In genomic region chr4:101790521-101791188, GRCh38 we compare ENCODE assay signal across 9 cellular contexts. TPM values are rescaled to one million over a fixed set of nuclear protein-coding genes. Genes with fewer than 3 reads are reported as not detected.
DNase-seq lines count a peak whose midpoint lies in the region; ATAC-seq and TF ChIP-seq lines count a peak whose summit lies in the region.
"Had no signal": no experiment of that assay in that cellular context is flagged by ENCODE, and none has a peak within 500 bp of the region (broad histone marks: within the 10 kb centered on the region; RNA-seq: fewer than 3 reads in every experiment).

Gene BANK1 (plus strand): TSS chr4:101790730. CDS start chr4:101790881, 151 bp downstream.

- 0 out of 2 replicates have a peak, but pooled peaks cover 4% of the 10 kb centered on the region for H3K9me3 ChIP-seq in Caco-2
- no peaks in the 10 kb centered on the region for H3K9me3 ChIP-seq in iPS-18a (ENCODE audit: control insufficient read depth, low read depth, low read length)
- no peaks in the 10 kb centered on the region for H3K9me3 ChIP-seq in A673 (ENCODE audit: low read depth, low read length, poor library complexity, severe bottlenecking)

- peak; percentile 63 to 84 for DNase-seq in Caco-2
- peak; percentile 2 for DNase-seq in SIG-M5 (lab: John Stamatoyannopoulos, UW)
- no peak for DNase-seq in skeletal muscle cell (ENCODE audit: low read depth)
- no peak for DNase-seq in A673 (ENCODE audit: low spot score)

- 0 out of 2 replicates have a peak, but pooled peaks cover 4% of the 10 kb centered on the region for H3K4me1 ChIP-seq in Caco-2
- peaks cover 3% of the 10 kb centered on the region for H3K4me1 ChIP-seq in iPS-18a (ENCODE audit: control insufficient read depth, low read depth, low read length)
- H3K4me1 ChIP-seq in A673 (ENCODE audit: insufficient read depth, low read length, poor library complexity, severe bottlenecking): no peaks in the 10 kb centered on the region

- H3K36me3 ChIP-seq in Caco-2 (ENCODE audit: control insufficient read depth, insufficient read depth, low read length) (no peaks in the 10 kb centered on the region), iPS-18a (ENCODE audit: control insufficient read depth, low read depth, low read length) (no peaks in the 10 kb centered on the region), A673 (ENCODE audit: insufficient read depth, low read length, poor library complexity, severe bottlenecking) (no peaks in the 10 kb centered on the region)

- H3K4me1 Mint-ChIP-seq in Caco-2 (ENCODE audit: low read depth, unreplicated experiment): peaks cover 1% of the 10 kb centered on the region
- peaks cover 18% of the 10 kb centered on the region for H3K4me1 Mint-ChIP-seq in brain

- H3K9me3 Mint-ChIP-seq in Caco-2 (ENCODE audit: unreplicated experiment): no peaks in the 10 kb centered on the region
- H3K9me3 Mint-ChIP-seq in brain: peaks cover 2 to 14% (median 7%) of the 10 kb centered on the region in 5 experiments

- ATAC-seq in GM19463 (IDR thresholded peaks at IDR 0.05; ENCODE audit: unreplicated experiment) (peak; percentile 100), HG03558 (IDR thresholded peaks at IDR 0.05; ENCODE audit: extremely low read depth, unreplicated experiment) (peak; percentile 97)

- peak within 1 kb of the TSS; percentile 58 for H3K4me3 ChIP-seq in Caco-2 (ENCODE audit: low read depth, low read length)
- H3K4me3 ChIP-seq in iPS-18a (ENCODE audit: low read length): peak within 1 kb of the TSS; percentile 39
- peak within 1 kb of the TSS; percentile 56 for H3K4me3 ChIP-seq in skeletal muscle cell (ENCODE audit: low read depth, low read length)
- no peak within 1 kb of the TSS for H3K4me3 ChIP-seq in A673 (ENCODE audit: low read depth, low read length, poor library complexity, severe bottlenecking)
- H3K4me3 ChIP-seq: SK-N-MC had no signal

- H3K36me3 Mint-ChIP-seq in Caco-2 (ENCODE audit: insufficient read depth, unreplicated experiment): no peaks in the 10 kb centered on the region
- peaks cover 4% of the 10 kb centered on the region for H3K36me3 Mint-ChIP-seq in brain

- no TSS peak for BruUV-seq in Caco-2 (replicated peaks; lab: Mats Ljungman, UMichigan)
- no TSS peak for BruUV-seq in A673 (replicated peaks; lab: Mats Ljungman, UMichigan)

- H3K27ac ChIP-seq in iPS-18a (ENCODE audit: low read length): no peak within 1 kb of the TSS
- no peak within 1 kb of the TSS for H3K27ac ChIP-seq in A673 (ENCODE audit: low read depth, low read length, poor library complexity, severe bottlenecking)
- H3K27ac ChIP-seq: SK-N-MC had no signal

- H3K27me3 Mint-ChIP-seq in Caco-2 (ENCODE audit: insufficient read depth, unreplicated experiment) (no peaks in the 10 kb centered on the region), brain (no peaks in the 10 kb centered on the region)

- no peak within 1 kb of the TSS for H3K9ac ChIP-seq in iPS-18a (ENCODE audit: low read length)

- POLR2A ChIA-PET in Caco-2 (lab: Charles Lee): no interaction called here
- POLR2A ChIA-PET in A673 (lab: Charles Lee; ENCODE audit: low non-redundant PET): no interaction called here

- intact Hi-C loops in Caco-2 (cut with micrococcal nuclease; ENCODE audit: unreplicated experiment) (loop anchor here (1.0 kb wide), 1 partner anchor 75 kb away; no protein-coding TSS in a partner anchor), A673 (cut with micrococcal nuclease; ENCODE audit: unreplicated experiment) (no loop called here)

- TF ChIP-seq CTCF in Caco-2 (IDR thresholded peaks at IDR 0.05; ENCODE audit: insufficient read depth in 1 of 2, low read depth in 1 of 2, low read length in 1 of 2, severe bottlenecking in 1 of 2, unreplicated experiment in 1 of 2): peak; percentile 23 to 70
- peak in 1 of 2 experiments; percentile 61 for TF ChIP-seq CTCF in brain (conservative IDR thresholded peaks at IDR 0.05)
- TF ChIP-seq CTCF in A673 (conservative IDR thresholded peaks at IDR 0.05; ENCODE audit: low read depth, low read length): no peak

- H3K27me3 ChIP-seq in Caco-2 (replicated peaks; ENCODE audit: control insufficient read depth, insufficient read depth, low read length) (no peaks in the 10 kb centered on the region), iPS-18a (ENCODE audit: control insufficient read depth, insufficient read depth, low read length) (no peaks in the 10 kb centered on the region), A673 (replicated peaks; ENCODE audit: insufficient read depth, low read depth, low read length, poor library complexity) (no peaks in the 10 kb centered on the region)

- CTCF ChIA-PET in Caco-2 (lab: Charles Lee) (interaction anchor here (0.5 kb wide), 1 partner anchor 771 kb away, joined by 3 read pairs; no protein-coding TSS in a partner anchor), A673 (lab: Charles Lee) (no interaction called here)

- H3K4me3 Mint-ChIP-seq in Caco-2 (ENCODE audit: unreplicated experiment) (peak within 1 kb of the TSS; percentile 78), brain (peak within 1 kb of the TSS; percentile 40 to 77 (median 67))

- H3K27ac Mint-ChIP-seq in Caco-2 (ENCODE audit: unreplicated experiment): peak within 1 kb of the TSS; percentile 80
- peak within 1 kb of the TSS in 2 of 5 experiments; percentile 10 to 22 for H3K27ac Mint-ChIP-seq in brain

RNA-seq across cellular contexts. Expression of gene BANK1, which starts in this region (rescaled TPM):
- total RNA-seq in Caco-2 (2022) (5.7 and 5.8 TPM in 2 replicates), A673 (2021) (not detected in 2 replicates)
- polyA plus RNA-seq in brain (ENCODE audit: insufficient read depth, low read depth, low replicate concordance): 0.22 TPM

Comparison
In these comparisons a context has a peak if more than half of its experiments do, and no peak if none do; other contexts are left out.
1. DNase-seq: peak in Caco-2 (2 of 2) and SIG-M5 (single experiment); none in skeletal muscle cell (single experiment) and A673 (single experiment).